22 cellular contexts compared by ENCODE assay signal in genomic region chr16:88312732-88313131, GRCh38.
"Had no signal": no experiment of that assay in that cellular context is flagged by ENCODE, and none has a peak within 500 bp of the region (broad histone marks: within the 10 kb centered on the region; RNA-seq: fewer than 3 reads in every experiment).

No MANE protein-coding gene starts in this region.

- H3K9me3 ChIP-seq: MG63 had no signal

- H3K36me3 ChIP-seq: MG63, SJSA1 had no signal

- ATAC-seq: Panc1, PC-3 had no signal

- H3K4me3 ChIP-seq: MG63, SJSA1, SK-N-MC had no signal

- H3K27me3 ChIP-seq: MG63, SJSA1 had no signal

- H3K27ac ChIP-seq: SJSA1, SK-N-MC had no signal

- DNase-seq: Karpas-422, KG1, MG63, NCI-H1092, NCI-H1105 treated with DMSO at 0.1 percent for 48 hours, NCI-H1436, NCI-H187, NCI-H2029, NCI-H2081 treated with DMSO at 0.1 percent for 48 hours, NCI-H2171, NCI-H226, NCI-H446, NCI-H510A, NCI-H524 treated with DMSO at 0.1 percent for 48 hours, NCI-H69, NCI-H774, PC-3, Right ventricle myocardium superior, SIG-M5 had no signal
